ENCODE assay signal across 13 cellular contexts in the genomic region with DNA sequence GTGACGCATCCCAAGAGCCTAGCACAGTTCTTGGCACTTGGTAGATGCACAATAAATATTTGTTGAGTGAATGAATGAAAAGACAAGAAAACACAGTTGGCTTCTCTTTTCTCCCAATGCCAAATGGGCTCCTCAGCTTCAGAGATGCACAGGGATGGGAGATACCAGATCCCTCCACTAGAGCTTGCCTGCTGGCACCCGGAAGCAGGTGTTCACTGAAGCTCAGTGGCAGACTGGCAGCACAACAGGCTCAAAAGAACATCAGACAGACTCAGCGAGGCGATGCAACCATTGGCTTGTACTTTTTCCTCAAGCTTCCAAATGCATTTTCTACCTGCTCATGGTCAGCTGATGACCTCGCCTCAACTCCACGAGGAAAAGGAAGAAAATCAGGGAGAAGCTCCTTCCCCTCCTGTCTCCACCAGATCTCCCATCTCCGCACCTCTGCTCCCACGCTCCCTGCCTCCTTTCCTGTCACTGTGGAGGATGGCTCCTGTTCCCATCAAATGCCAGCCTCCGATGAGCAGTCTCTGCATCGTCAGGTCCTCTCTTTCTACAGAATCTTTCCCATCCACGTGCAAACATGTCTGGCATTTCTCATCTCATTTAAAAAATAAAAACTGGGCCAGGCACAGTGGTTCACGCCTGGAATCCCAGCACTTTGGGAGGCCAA. TPM values are rescaled to one million over a fixed set of nuclear protein-coding genes. Genes with fewer than 3 reads are reported as not detected.
DNase-seq lines count a peak whose midpoint lies in the region; ATAC-seq, FAIRE-seq and TF ChIP-seq lines count a peak whose summit lies in the region.
"Had no signal": no experiment of that assay in that cellular context is flagged by ENCODE, and none has a peak within 500 bp of the region (broad histone marks: within the 10 kb centered on the region; RNA-seq: fewer than 3 reads in every experiment).

No MANE protein-coding gene starts in this region.

- intact Hi-C loops in CD4-positive, alpha-beta T cell (cut with DNase I, micrococcal nuclease) = no loop called here

- no peaks in the 10 kb centered on the region for H3K4me1 Mint-ChIP-seq in CD4-positive, alpha-beta T cell (ENCODE audit: low read depth)
- H3K4me1 Mint-ChIP-seq: T-cell had no signal

- no peak for FAIRE-seq in H54 (lab: Jason Lieb, UNC)
- FAIRE-seq: pancreas had no signal

- H3K9me2 ChIP-seq in OCI-LY1 (ENCODE audit: low read depth, low read length) = no peaks in the 10 kb centered on the region

- H3K36me3 Mint-ChIP-seq in CD4-positive, alpha-beta T cell (ENCODE audit: low read depth) = no peaks in the 10 kb centered on the region
- H3K36me3 Mint-ChIP-seq: T-cell had no signal

- no peaks in the 10 kb centered on the region for H3K79me2 ChIP-seq in OCI-LY1 (ENCODE audit: insufficient read depth, low read length)

- H3K4me1 ChIP-seq in OCI-LY1 (ENCODE audit: insufficient read depth, low read length, severe bottlenecking) = peaks cover 15% of the 10 kb centered on the region
- H3K4me1 ChIP-seq: pancreas, vagina had no signal

- H4K20me1 ChIP-seq in OCI-LY1 (ENCODE audit: insufficient read depth, low read length) = no peaks in the 10 kb centered on the region

- H3K27ac ChIP-seq in CD4-positive, alpha-beta T cell (ENCODE audit: low read depth, low read length) = no peak overlapping the region
- no peak overlapping the region for H3K27ac ChIP-seq in OCI-LY1 (ENCODE audit: low read depth, low read length, poor library complexity, severe bottlenecking)
- H3K27ac ChIP-seq: pancreas, vagina had no signal

- TF ChIP-seq CTCF in CD4-positive, alpha-beta T cell (IDR thresholded peaks at IDR 0.05) = no peak
- TF ChIP-seq CTCF in OCI-LY1 (IDR thresholded peaks at IDR 0.05; ENCODE audit: low read length) = peak; percentile 38
- peak; percentile 9 for TF ChIP-seq CTCF in fibroblast of the aortic adventitia (IDR thresholded peaks at IDR 0.05; ENCODE audit: insufficient read depth, low read length)

- no peaks in the 10 kb centered on the region for H3K27me3 ChIP-seq in CD4-positive, alpha-beta T cell (ENCODE audit: control insufficient read depth, insufficient read depth, low read length)
- no peaks in the 10 kb centered on the region for H3K27me3 ChIP-seq in H7 (ENCODE audit: control insufficient read depth, insufficient read depth, low read length)
- H3K27me3 ChIP-seq in OCI-LY1 (ENCODE audit: insufficient read depth, low read length) = no peaks in the 10 kb centered on the region
- H3K27me3 ChIP-seq: pancreas, vagina had no signal

- peak overlapping the region; percentile 30; the same call in 1 of the 2 replicates for H3K9ac ChIP-seq in OCI-LY1 (ENCODE audit: low read length)

- peak; percentile 61 for ATAC-seq in CD4-positive, alpha-beta T cell (ENCODE audit: poor library complexity)
- no peak for ATAC-seq in HG02642 (IDR thresholded peaks at IDR 0.05; ENCODE audit: poor library complexity, unreplicated experiment)
- no peak for ATAC-seq in GM18909 (IDR thresholded peaks at IDR 0.05; ENCODE audit: poor library complexity, unreplicated experiment)

- DNase-seq in CD4-positive, alpha-beta T cell = no peak
- peak; percentile 80 for DNase-seq in H7
- DNase-seq in fibroblast of the aortic adventitia (ENCODE audit: low read depth) = no peak
- no peak for DNase-seq in glomerular visceral epithelial cell (ENCODE audit: extremely low spot score)
- DNase-seq in H54 (ENCODE audit: insufficient read length, low spot score) = no peak
- DNase-seq: DMS79 treated with DMSO at 0.1 percent for 48 hours, HCEC 1CT, pancreas, T-cell had no signal

- CTCF ChIA-PET in CD4-positive, alpha-beta T cell (lab: Charles Lee) = interaction anchor here (1.1 kb wide), 1 partner anchor 69 kb away, joined by 3 read pairs; no protein-coding TSS in a partner anchor

- peak overlapping the region; percentile 55 for H3K27ac Mint-ChIP-seq in CD4-positive, alpha-beta T cell
- H3K27ac Mint-ChIP-seq: T-cell had no signal

- no peak overlapping the region for H3K4me3 Mint-ChIP-seq in CD4-positive, alpha-beta T cell
- H3K4me3 Mint-ChIP-seq: T-cell had no signal

- no peaks in the 10 kb centered on the region for H3K9me3 ChIP-seq in CD4-positive, alpha-beta T cell (ENCODE audit: control insufficient read depth, low read length)
- no peaks in the 10 kb centered on the region for H3K9me3 ChIP-seq in OCI-LY1 (ENCODE audit: low read length)
- H3K9me3 ChIP-seq: pancreas, vagina had no signal

- no peaks in the 10 kb centered on the region for H3K27me3 Mint-ChIP-seq in CD4-positive, alpha-beta T cell
- H3K27me3 Mint-ChIP-seq: T-cell had no signal

- no peaks in the 10 kb centered on the region for H3K9me3 Mint-ChIP-seq in CD4-positive, alpha-beta T cell
- H3K9me3 Mint-ChIP-seq: T-cell had no signal

- H2AFZ ChIP-seq in OCI-LY1 (ENCODE audit: low read length) = peak overlapping the region; percentile 45; the same call in 1 of the 2 replicates

- TF ChIP-seq POLR2A in H54 (IDR thresholded peaks at IDR 0.05; ENCODE audit: low read depth, low read length) = no peak

- H3K36me3 ChIP-seq in H7 (replicated peaks; ENCODE audit: control insufficient read depth, insufficient read depth, low read length) (no peaks in the 10 kb centered on the region), OCI-LY1 (ENCODE audit: insufficient read depth, low read length) (no peaks in the 10 kb centered on the region)
- H3K36me3 ChIP-seq: pancreas, vagina had no signal

- H3K4me3 ChIP-seq in H7 (ENCODE audit: insufficient read depth, low read depth, low read length) (no peak overlapping the region), OCI-LY1 (ENCODE audit: low read depth, low read length, poor library complexity, severe bottlenecking) (peak overlapping the region; percentile 1), fibroblast of the aortic adventitia (ENCODE audit: low read depth, low read length) (no peak overlapping the region)
- H3K4me3 ChIP-seq: pancreas, vagina had no signal

- H3K4me2 ChIP-seq in OCI-LY1 (ENCODE audit: low read length) = peak overlapping the region; percentile 32; the same call in 1 of the 2 replicates

- POLR2A ChIA-PET in CD4-positive, alpha-beta T cell (lab: Charles Lee) = no interaction called here

- H3F3A ChIP-seq in OCI-LY1 (ENCODE audit: insufficient read depth, low read length) = no peaks in the 10 kb centered on the region

RNA-seq across cellular contexts. Expression of a gene that starts 5.8 kb away (rescaled TPM):
- total RNA-seq in CD4-positive, alpha-beta T cell = under 1 TPM; 0.56 to 0.85 TPM
- total RNA-seq in H7 (2014; rRNA removed; shearing (Covaris generic)) = 0.33 and 0.42 TPM in 2 replicates
- total RNA-seq in fibroblast of the aortic adventitia (ENCODE audit: low replicate concordance) = 0.09 TPM in 1 of 2 replicates, not detected in the other
- total RNA-seq: vagina had no signal

RNA-seq across cellular contexts. Expression of a gene that starts 16.9 kb away (rescaled TPM):
- 10 to 100 TPM; 51.3 to 59.5 TPM for total RNA-seq in CD4-positive, alpha-beta T cell
- 132 and 162 TPM in 2 replicates for total RNA-seq in H7 (2014; rRNA removed; shearing (Covaris generic))
- total RNA-seq in fibroblast of the aortic adventitia (ENCODE audit: low replicate concordance) = 52.3 and 128 TPM in 2 replicates

RNA-seq across cellular contexts. Expression of a gene that starts 34.8 kb away (rescaled TPM):
- 10 to 100 TPM; 36.6 to 39.2 TPM for total RNA-seq in CD4-positive, alpha-beta T cell
- total RNA-seq in H7 (2014; rRNA removed; shearing (Covaris generic)) = 26.7 and 29.0 TPM in 2 replicates
- 28.5 and 47.5 TPM in 2 replicates for total RNA-seq in fibroblast of the aortic adventitia (ENCODE audit: low replicate concordance)
